In genomic region chr3:112633191-112633590, GRCh38 we compare ENCODE assay signal across 12 cellular contexts. TPM values are rescaled to one million over a fixed set of nuclear protein-coding genes. Genes with fewer than 3 reads are reported as not detected.
DNase-seq lines count a peak whose midpoint lies in the region; ATAC-seq and TF ChIP-seq lines count a peak whose summit lies in the region.
"Had no signal": no experiment of that assay in that cellular context is flagged by ENCODE, and none has a peak within 500 bp of the region (broad histone marks: within the 10 kb centered on the region; RNA-seq: fewer than 3 reads in every experiment).

No MANE protein-coding gene starts in this region.

- POLR2A ChIA-PET in MCF 10A (lab: Yijun Ruan, JAX) = interaction anchor here (1.4 kb wide), 1 partner anchor 14 kb away, joined by 4 read pairs; no protein-coding TSS in a partner anchor
- POLR2A ChIA-PET in RWPE1 (lab: Yijun Ruan, JAX; ENCODE audit: low non-redundant PET) = no interaction called here

- CTCF ChIA-PET in MCF 10A (lab: Yijun Ruan, JAX) = interaction anchor here (1.2 to 3.6 kb wide), 3 partner anchors 9 to 345 kb away, joined by 3 to 20 read pairs (median 4); no protein-coding TSS in a partner anchor
- CTCF ChIA-PET in mammary epithelial cell (lab: Charles Lee; ENCODE audit: low non-redundant PET) = no interaction called here
- CTCF ChIA-PET in RWPE1 (lab: Yijun Ruan, JAX) = no interaction called here

- no peak for ATAC-seq in HG02759 (IDR thresholded peaks at IDR 0.05; ENCODE audit: unreplicated experiment)
- ATAC-seq: Panc1 had no signal

- H3K27ac ChIP-seq in mammary epithelial cell (ENCODE audit: insufficient read depth, low read depth, low read length) = no peak overlapping the region
- peak overlapping the region; percentile 50 for H3K27ac ChIP-seq in muscle layer of colon (ENCODE audit: low read depth, low read length)
- peak overlapping the region in 3 of 8 donors; percentile 9 to 67 (median 17) for H3K27ac ChIP-seq in spleen
- no peak overlapping the region for H3K27ac ChIP-seq in RWPE1

- H3K9me3 ChIP-seq in mammary epithelial cell (replicated peaks; ENCODE audit: insufficient read depth, low read length) = no peaks in the 10 kb centered on the region
- H3K9me3 ChIP-seq in muscle layer of colon (ENCODE audit: low read length) = no peaks in the 10 kb centered on the region
- no peaks in the 10 kb centered on the region for H3K9me3 ChIP-seq in spleen

- TF ChIP-seq CTCF in MCF 10A (IDR thresholded peaks at IDR 0.05; ENCODE audit: unreplicated experiment) (no peak), mammary epithelial cell (conservative IDR thresholded peaks at IDR 0.05 in 1 of 2, IDR thresholded peaks at IDR 0.05 in 1 of 2; ENCODE audit: extremely low read depth in 1 of 2, insufficient read depth in 1 of 2, low read depth in 1 of 2, low read length in 2 of 2) (no peak), astrocyte of the spinal cord (IDR thresholded peaks at IDR 0.05; ENCODE audit: low read depth, low read length) (no peak), spleen (IDR thresholded peaks at IDR 0.05 in 8 of 11, conservative IDR thresholded peaks at IDR 0.05 in 3 of 11) (no peak), RWPE1 (conservative IDR thresholded peaks at IDR 0.05; ENCODE audit: low read depth) (no peak)

- H4K20me1 ChIP-seq in mammary epithelial cell (ENCODE audit: insufficient read depth, low read length) = no peaks in the 10 kb centered on the region

- no peaks in the 10 kb centered on the region for H3K79me2 ChIP-seq in mammary epithelial cell (ENCODE audit: insufficient read depth, low read length)

- no peaks in the 10 kb centered on the region for H3K27me3 Mint-ChIP-seq in MCF 10A (ENCODE audit: insufficient read depth, unreplicated experiment)
- H3K27me3 Mint-ChIP-seq: activated naive CD4-positive, alpha-beta T cell treated with anti-CD3 and anti-CD28 coated beads, Interleukin-2, amount 50 U/mL, for 24 hours had no signal

- TF ChIP-seq POLR2A in spleen (IDR thresholded peaks at IDR 0.05) = no peak

- intact Hi-C loops in MCF 10A (cut with micrococcal nuclease) (no loop called here), mammary epithelial cell (cut with micrococcal nuclease) (no loop called here), spleen (cut with DNase I; ENCODE audit: low total_unique reads) (no loop called here)

- peaks cover 16% of the 10 kb centered on the region for H3K4me1 Mint-ChIP-seq in MCF 10A (ENCODE audit: insufficient read depth, unreplicated experiment)
- H3K4me1 Mint-ChIP-seq: activated naive CD4-positive, alpha-beta T cell treated with anti-CD3 and anti-CD28 coated beads, Interleukin-2, amount 50 U/mL, for 24 hours had no signal

- H3K4me1 ChIP-seq in mammary epithelial cell (ENCODE audit: insufficient read depth, low read length) = peaks cover 9% of the 10 kb centered on the region
- peaks cover 94% of the 10 kb centered on the region for H3K4me1 ChIP-seq in muscle layer of colon (ENCODE audit: insufficient read depth, low read length)
- H3K4me1 ChIP-seq in spleen = peaks cover 0 to 4% (median 0%) of the 10 kb centered on the region in 6 donors

- H3K36me3 ChIP-seq in mammary epithelial cell (ENCODE audit: insufficient read depth, low read length) (no peaks in the 10 kb centered on the region), muscle layer of colon (ENCODE audit: insufficient read depth, low read length) (no peaks in the 10 kb centered on the region), spleen (no peaks in the 10 kb centered on the region)

- H3K4me3 ChIP-seq in mammary epithelial cell (replicated peaks in 1 of 3; ENCODE audit: insufficient read depth in 1 of 3, low read depth in 2 of 3, low read length in 3 of 3) (no peak overlapping the region), astrocyte of the spinal cord (ENCODE audit: low read depth, low read length) (peak overlapping the region; percentile 13), muscle layer of colon (ENCODE audit: low read depth in 1 of 2, low read length in 2 of 2) (peak overlapping the region in 1 of 2 donors; percentile 26), spleen (no peak overlapping the region)

- BruUV-seq in MCF 10A (replicated peaks; lab: Mats Ljungman, UMichigan) = no TSS peak
- BruUV-seq in mammary epithelial cell (replicated peaks; lab: Mats Ljungman, UMichigan) = no TSS peak

- H3K9ac ChIP-seq in mammary epithelial cell (ENCODE audit: insufficient read depth, low read length) (no peak overlapping the region), muscle layer of colon (ENCODE audit: low read length) (no peak overlapping the region)

- H3K36me3 Mint-ChIP-seq in MCF 10A (ENCODE audit: insufficient read depth, unreplicated experiment) = no peaks in the 10 kb centered on the region
- H3K36me3 Mint-ChIP-seq: activated naive CD4-positive, alpha-beta T cell treated with anti-CD3 and anti-CD28 coated beads, Interleukin-2, amount 50 U/mL, for 24 hours had no signal

- H3K27me3 ChIP-seq in mammary epithelial cell (ENCODE audit: insufficient read depth, low read length) (no peaks in the 10 kb centered on the region), muscle layer of colon (ENCODE audit: control insufficient read depth in 1 of 2, insufficient read depth in 2 of 2, low read length in 2 of 2) (no peaks in the 10 kb centered on the region), spleen (replicated peaks in 1 of 7) (no peaks in the 10 kb centered on the region)

- H3K27ac Mint-ChIP-seq in MCF 10A (ENCODE audit: low read depth, unreplicated experiment) = peak overlapping the region; percentile 40
- H3K27ac Mint-ChIP-seq: activated naive CD4-positive, alpha-beta T cell treated with anti-CD3 and anti-CD28 coated beads, Interleukin-2, amount 50 U/mL, for 24 hours; dendritic cell treated with granulocyte-macrophage colony-stimulating factor and Interleukin-4, amounts not matched to agents 40 ng/mL and 50 ng/mL, for 4 days had no signal

- 46% methylated on average over 3 of the region's 3 CpGs for WGBS in mammary epithelial cell (ENCODE audit: low coverage, missing lambda C conversion rate)
- WGBS in spleen, 5 donors = 43 to 71% (median 46%) methylated on average over 3 of the region's 3 CpGs

- no peak overlapping the region for H3K4me2 ChIP-seq in mammary epithelial cell (ENCODE audit: insufficient read depth, low read depth, low read length)

- no peak overlapping the region for H2AFZ ChIP-seq in mammary epithelial cell (ENCODE audit: low read depth, low read length)

- dilution Hi-C loops in mammary epithelial cell (cut with HindIII; ENCODE audit: low sequenced_read_pairs) = no loop called here

- no peak overlapping the region for H3K4me3 Mint-ChIP-seq in MCF 10A (ENCODE audit: unreplicated experiment)
- H3K4me3 Mint-ChIP-seq: activated naive CD4-positive, alpha-beta T cell treated with anti-CD3 and anti-CD28 coated beads, Interleukin-2, amount 50 U/mL, for 24 hours; dendritic cell treated with granulocyte-macrophage colony-stimulating factor and Interleukin-4, amounts not matched to agents 40 ng/mL and 50 ng/mL, for 4 days had no signal

- in situ Hi-C loops in mammary epithelial cell (cut with MboI; ENCODE audit: low sequenced_read_pairs in 2 of 2) = loop anchor here in 1 of 2 donors (25.0 kb wide), 1 partner anchor 654 kb away; no protein-coding TSS in a partner anchor
- in situ Hi-C loops in astrocyte of the spinal cord (cut with HindIII; ENCODE audit: low sequenced_read_pairs) = no loop called here

- no peaks in the 10 kb centered on the region for H3K9me3 Mint-ChIP-seq in MCF 10A (ENCODE audit: unreplicated experiment)
- H3K9me3 Mint-ChIP-seq: activated naive CD4-positive, alpha-beta T cell treated with anti-CD3 and anti-CD28 coated beads, Interleukin-2, amount 50 U/mL, for 24 hours; dendritic cell treated with granulocyte-macrophage colony-stimulating factor and Interleukin-4, amounts not matched to agents 40 ng/mL and 50 ng/mL, for 4 days had no signal

- DNase-seq in MCF 10A (ENCODE audit: unreplicated experiment) = no peak
- no peak for DNase-seq in mammary epithelial cell
- DNase-seq in astrocyte of the spinal cord (ENCODE audit: low read depth, low spot score) = no peak
- DNase-seq in spleen = no peak
- no peak for DNase-seq in mesenteric fat pad (ENCODE audit: low spot score)
- no peak for DNase-seq in RWPE1 (ENCODE audit: low spot score)
- DNase-seq: small intestine had no signal

RNA-seq across cellular contexts. Expression of gene CCDC80, which starts 7.8 kb away (rescaled TPM):
- 10.4 and 19.4 TPM in 2 replicates for total RNA-seq in MCF 10A (2022)
- total RNA-seq in mammary epithelial cell = 10 to 100 TPM; 25.9 to 56.8 TPM
- polyA plus RNA-seq in mammary epithelial cell = 2.0 TPM
- polyA minus RNA-seq in mammary epithelial cell = 12.3 TPM
- total RNA-seq in spleen = 10 to 100 TPM; 10.7 to 99.9 (median 37.8) TPM
- 10 to 100 TPM in 1 of 3 donors, 1 to 10 TPM in 2; 5.2 to 17.1 (median 6.8) TPM for polyA plus RNA-seq in spleen
- total RNA-seq in mesenteric fat pad = 426 TPM
